ENCODE assay signal across 14 cellular contexts in the genomic region with DNA sequence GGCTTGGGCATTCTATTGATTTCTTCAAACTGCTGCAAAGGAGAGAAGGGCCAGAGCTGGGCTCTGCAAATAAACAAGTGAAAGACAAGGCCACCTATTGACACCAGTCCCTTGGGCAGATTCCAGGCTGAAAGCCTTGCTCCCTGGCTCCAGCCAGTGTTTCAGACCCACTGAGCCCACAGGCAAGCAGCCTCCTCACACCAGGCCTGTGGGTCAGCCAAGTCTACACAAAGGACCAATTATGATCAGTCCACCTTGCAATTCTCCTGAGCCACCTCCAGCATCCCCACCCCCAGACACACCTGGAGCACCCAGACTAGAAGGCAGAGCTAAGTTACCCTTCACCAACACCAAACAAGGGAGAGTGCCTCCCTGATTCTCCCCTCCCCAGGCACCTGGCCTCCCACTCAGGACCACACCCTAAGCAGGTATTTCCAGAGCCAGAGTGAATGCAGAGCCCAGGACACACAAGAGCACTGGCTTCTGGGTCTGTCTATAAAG. TPM values are rescaled to one million over a fixed set of nuclear protein-coding genes. Genes with fewer than 3 reads are reported as not detected.
DNase-seq lines count a peak whose midpoint lies in the region; ATAC-seq and TF ChIP-seq lines count a peak whose summit lies in the region.
"Had no signal": no experiment of that assay in that cellular context is flagged by ENCODE, and none has a peak within 500 bp of the region (broad histone marks: within the 10 kb centered on the region; RNA-seq: fewer than 3 reads in every experiment).

No MANE protein-coding gene starts in this region.

- no peak overlapping the region for H3K9ac ChIP-seq in endodermal cell (ENCODE audit: extremely low read depth, low read length, poor library complexity, severe bottlenecking)
- H3K9ac ChIP-seq: neural progenitor cell had no signal

- H3K4me1 ChIP-seq in RWPE2 (ENCODE audit: insufficient read depth, poor library complexity, severe bottlenecking) (peaks cover 100% of the 10 kb centered on the region), endodermal cell (ENCODE audit: control insufficient read depth, insufficient read depth, low read length) (peaks cover 17% of the 10 kb centered on the region), neutrophil (ENCODE audit: control insufficient read depth in 1 of 2, insufficient read depth in 1 of 2, low read depth in 1 of 2, low read length in 1 of 2) (peaks cover 73 to 97% of the 10 kb centered on the region in 2 experiments)

- peak overlapping the region; percentile 31 for H3K27ac ChIP-seq in CD4-positive, alpha-beta T cell (ENCODE audit: low read depth, low read length)
- H3K27ac ChIP-seq in RWPE2 (ENCODE audit: poor library complexity, severe bottlenecking) (peak overlapping the region; percentile 98), endodermal cell (ENCODE audit: low read depth, low read length) (no peak overlapping the region), neutrophil (peak overlapping the region; percentile 97)
- H3K27ac ChIP-seq: C4-2B, neural progenitor cell had no signal

- H3K4me1 Mint-ChIP-seq in CD4-positive, alpha-beta T cell (ENCODE audit: low read depth) = peaks cover 98% of the 10 kb centered on the region
- H3K4me1 Mint-ChIP-seq in endodermal cell = peaks cover 63% of the 10 kb centered on the region

- no peaks in the 10 kb centered on the region for H3K27me3 ChIP-seq in CD4-positive, alpha-beta T cell (ENCODE audit: control insufficient read depth, insufficient read depth, low read length)
- H3K27me3 ChIP-seq in RWPE2 (ENCODE audit: insufficient read depth, poor library complexity, severe bottlenecking) (no peaks in the 10 kb centered on the region), endodermal cell (ENCODE audit: control insufficient read depth, insufficient read depth, low read length, poor library complexity, severe bottlenecking) (no peaks in the 10 kb centered on the region), neutrophil (no peaks in the 10 kb centered on the region)
- H3K27me3 ChIP-seq: MG63, neural progenitor cell had no signal

- no peaks in the 10 kb centered on the region for H3K9me3 Mint-ChIP-seq in CD4-positive, alpha-beta T cell
- H3K9me3 Mint-ChIP-seq in endodermal cell = no peaks in the 10 kb centered on the region
- H3K9me3 Mint-ChIP-seq: activated CD4-positive, alpha-beta memory T cell treated with anti-CD3 and anti-CD28 coated beads, Interleukin-2, amount 10 ng/mL, durations not matched to agents 7 days and 5 days; neural progenitor cell had no signal

- no peak for DNase-seq in CD4-positive, alpha-beta T cell
- DNase-seq in RWPE2 (ENCODE audit: low spot score) = no peak
- DNase-seq in endodermal cell = peak; percentile 44
- DNase-seq in NCI-H226 = no peak
- DNase-seq in OCI-M2 (lab: John Stamatoyannopoulos, UW; ENCODE audit: unreplicated experiment) = no peak
- DNase-seq in activated CD4-positive, alpha-beta T cell treated with anti-CD3 and anti-CD28 coated beads for 48 hours = no peak
- DNase-seq: activated CD4-positive, alpha-beta memory T cell treated with anti-CD3 and anti-CD28 coated beads, Interleukin-2, amount 10 ng/mL, durations not matched to agents 7 days and 5 days; MG63; NCI-H526 treated with DMSO at 0.1 percent for 48 hours; stimulated activated CD4-positive, alpha-beta T cell treated with anti-CD3 and anti-CD28 coated beads, Interleukin-1b, Interleukin-23, amount 100 ng/mL, for 48 hours had no signal

- H3K4me3 Mint-ChIP-seq in CD4-positive, alpha-beta T cell = peak overlapping the region; percentile 38
- H3K4me3 Mint-ChIP-seq in endodermal cell = no peak overlapping the region
- H3K4me3 Mint-ChIP-seq: activated CD4-positive, alpha-beta memory T cell treated with anti-CD3 and anti-CD28 coated beads, Interleukin-2, amount 10 ng/mL, durations not matched to agents 7 days and 5 days; neural progenitor cell had no signal

- H3K27me3 Mint-ChIP-seq in CD4-positive, alpha-beta T cell = no peaks in the 10 kb centered on the region
- H3K27me3 Mint-ChIP-seq in endodermal cell (ENCODE audit: insufficient read depth) = no peaks in the 10 kb centered on the region
- H3K27me3 Mint-ChIP-seq: activated CD4-positive, alpha-beta memory T cell treated with anti-CD3 and anti-CD28 coated beads, Interleukin-2, amount 10 ng/mL, durations not matched to agents 7 days and 5 days had no signal

- intact Hi-C loops in CD4-positive, alpha-beta T cell (cut with DNase I, micrococcal nuclease) = no loop called here

- H3K27ac Mint-ChIP-seq in CD4-positive, alpha-beta T cell = peak overlapping the region; percentile 97
- H3K27ac Mint-ChIP-seq in endodermal cell = peak overlapping the region; percentile 69
- H3K27ac Mint-ChIP-seq: activated CD4-positive, alpha-beta memory T cell treated with anti-CD3 and anti-CD28 coated beads, Interleukin-2, amount 10 ng/mL, durations not matched to agents 7 days and 5 days had no signal

- POLR2A ChIA-PET in CD4-positive, alpha-beta T cell (lab: Charles Lee) = interaction anchor here (1.1 to 1.6 kb wide), 3 partner anchors 9 to 13 kb away, joined by 3 read pairs; no protein-coding TSS in a partner anchor

- H3K36me3 ChIP-seq in RWPE2 (ENCODE audit: low read depth) (peaks cover 97% of the 10 kb centered on the region), endodermal cell (ENCODE audit: control insufficient read depth, insufficient read depth, low read length) (peaks cover 84% of the 10 kb centered on the region), neutrophil (peaks cover 41% of the 10 kb centered on the region)
- H3K36me3 ChIP-seq: neural progenitor cell had no signal

- H3K4me3 ChIP-seq in RWPE2 (ENCODE audit: severe bottlenecking) = no peak overlapping the region
- H3K4me3 ChIP-seq in endodermal cell (ENCODE audit: low read length) = no peak overlapping the region
- H3K4me3 ChIP-seq in neutrophil (ENCODE audit: low read depth in 1 of 2, low read length in 1 of 2) = no peak overlapping the region
- H3K4me3 ChIP-seq: MG63, neural progenitor cell had no signal

- no peaks in the 10 kb centered on the region for H3K9me3 ChIP-seq in CD4-positive, alpha-beta T cell (ENCODE audit: control insufficient read depth, low read length)
- no peaks in the 10 kb centered on the region for H3K9me3 ChIP-seq in RWPE2 (ENCODE audit: severe bottlenecking)
- H3K9me3 ChIP-seq in endodermal cell (ENCODE audit: control insufficient read depth, low read length) = no peaks in the 10 kb centered on the region
- no peaks in the 10 kb centered on the region for H3K9me3 ChIP-seq in neutrophil
- H3K9me3 ChIP-seq: MG63 had no signal

- CTCF ChIA-PET in CD4-positive, alpha-beta T cell (lab: Charles Lee) = no interaction called here

- no peak for ATAC-seq in CD4-positive, alpha-beta T cell (ENCODE audit: poor library complexity)
- ATAC-seq in RWPE2 (ENCODE audit: low read depth) = peak; percentile 26
- ATAC-seq in HG03442 (IDR thresholded peaks at IDR 0.05; ENCODE audit: unreplicated experiment) = no peak

- TF ChIP-seq CTCF in CD4-positive, alpha-beta T cell (IDR thresholded peaks at IDR 0.05) = no peak
- no peak for TF ChIP-seq CTCF in RWPE2 (IDR thresholded peaks at IDR 0.05; ENCODE audit: poor library complexity, severe bottlenecking)
- TF ChIP-seq CTCF in endodermal cell (conservative IDR thresholded peaks at IDR 0.05) = no peak
- TF ChIP-seq CTCF in neutrophil (IDR thresholded peaks at IDR 0.05) = no peak

- H3K36me3 Mint-ChIP-seq in CD4-positive, alpha-beta T cell (ENCODE audit: low read depth) = peaks cover 37% of the 10 kb centered on the region
- H3K36me3 Mint-ChIP-seq in endodermal cell (ENCODE audit: low read depth) = peaks cover 6% of the 10 kb centered on the region

RNA-seq across cellular contexts. Expression of gene ACTN1, which starts 13.8 kb away (rescaled TPM):
- 100 to 1,000 TPM; 128 to 143 TPM for total RNA-seq in CD4-positive, alpha-beta T cell
- 100 to 1,000 TPM; 190 to 275 TPM for total RNA-seq in endodermal cell
- polyA plus RNA-seq in endodermal cell (2013, experiment 1 of 2) = 115 TPM
- polyA plus RNA-seq in endodermal cell (2013, experiment 2 of 2) = 126 TPM
